In genomic region chr14:64012720-64013119, GRCh38 we compare ENCODE assay signal across 7 cellular contexts.
"Had no signal": no experiment of that assay in that cellular context is flagged by ENCODE, and none has a peak within 500 bp of the region (broad histone marks: within the 10 kb centered on the region; RNA-seq: fewer than 3 reads in every experiment).

No MANE protein-coding gene starts in this region.

- H3K4me3 ChIP-seq: GM23248, HAP-1 had no signal

- ATAC-seq: HCT116 had no signal

- H2AFZ ChIP-seq: GM23248 had no signal

- H3K9ac ChIP-seq: GM23248 had no signal

- H3K36me3 ChIP-seq: HAP-1 had no signal

- H3K27ac ChIP-seq: GM23248 had no signal

- H3K4me1 ChIP-seq: HAP-1 had no signal

- DNase-seq: GM23248, GOT3, H7, HFFc6, KBM-7 had no signal

- H3K9me3 ChIP-seq: HAP-1 had no signal
